8 cellular contexts compared by ENCODE assay signal in the genomic region with DNA sequence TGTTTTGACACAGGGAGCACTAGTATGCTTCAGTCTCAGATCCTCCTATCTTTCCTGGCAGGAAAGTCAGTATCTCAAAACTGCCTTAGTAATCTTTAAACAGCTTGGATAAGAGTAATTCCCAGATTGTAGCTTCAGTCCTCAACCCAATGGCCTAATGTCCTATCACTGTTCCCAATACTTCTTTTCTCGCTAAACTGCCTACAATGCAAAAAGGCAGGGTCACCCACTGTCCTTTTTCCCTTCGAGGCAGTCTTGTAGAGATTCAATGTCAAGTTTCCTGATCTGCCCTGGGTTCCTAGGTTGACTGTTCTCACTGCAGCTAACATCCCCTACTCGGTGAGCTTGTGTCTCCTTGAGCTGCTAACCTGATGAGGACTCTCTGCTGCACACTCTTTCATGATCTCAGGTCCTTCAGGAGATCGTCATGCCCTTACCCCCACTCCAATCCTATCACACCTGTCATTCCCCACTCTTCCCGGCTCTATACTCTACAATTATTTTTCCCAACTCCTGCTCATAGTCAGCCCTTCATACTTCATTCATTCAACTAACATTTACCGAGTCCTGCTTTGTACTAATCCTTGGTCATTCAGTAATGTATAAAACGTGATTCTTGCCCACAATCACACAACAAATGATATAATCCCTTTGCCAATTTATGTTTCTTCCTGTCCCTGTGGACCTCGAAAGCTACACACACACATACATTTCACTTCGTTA. TPM values are rescaled to one million over a fixed set of nuclear protein-coding genes. Genes with fewer than 3 reads are reported as not detected.
A peak's percentile ranks its signal among the peaks of the same experiment; 100 is the strongest.
DNase-seq lines count a peak whose midpoint lies in the region; ATAC-seq and TF ChIP-seq lines count a peak whose summit lies in the region.

No MANE protein-coding gene starts in this region.

- H3K36me3 ChIP-seq in mucosa of descending colon (ENCODE audit: low read depth): peaks cover 6% of the 10 kb centered on the region

- H3K9me3 ChIP-seq in mucosa of descending colon: no peaks in the 10 kb centered on the region

- ATAC-seq in mucosa of descending colon: no peak
- ATAC-seq in HG02981 (IDR thresholded peaks at IDR 0.05; ENCODE audit: unreplicated experiment): no peak
- no peak for ATAC-seq in GM19023 (IDR thresholded peaks at IDR 0.05; ENCODE audit: unreplicated experiment)

- H3K27ac ChIP-seq in HL-60 (replicated peaks): peak overlapping the region; percentile 61
- peak overlapping the region; percentile 93 for H3K27ac ChIP-seq in caudate nucleus (ENCODE audit: low read depth, low read length)

- DNase-seq in AG10803 (ENCODE audit: low read depth): no peak
- peak in 1 of 2 experiments; percentile 5 for DNase-seq in HL-60 (ENCODE audit: low read depth in 1 of 2, low spot score in 1 of 2)
- no peak for DNase-seq in caudate nucleus (lab: John Stamatoyannopoulos, UW)
- DNase-seq in mucosa of descending colon: peak in 1 of 3 donors; percentile 7
- no peak for DNase-seq in H4 (ENCODE audit: low spot score)
- DNase-seq in nucleus accumbens (lab: John Stamatoyannopoulos, UW): no peak

- H3K4me3 ChIP-seq in AG10803 (ENCODE audit: low read length): peak overlapping the region; percentile 98
- peak overlapping the region; percentile 88 for H3K4me3 ChIP-seq in HL-60 (replicated peaks; ENCODE audit: insufficient read depth, low read length)
- peak overlapping the region; percentile 52 for H3K4me3 ChIP-seq in mucosa of descending colon

- no peaks in the 10 kb centered on the region for H3K27me3 ChIP-seq in HL-60 (ENCODE audit: insufficient read depth, poor library complexity, severe bottlenecking)

- TF ChIP-seq CTCF in AG10803 (conservative IDR thresholded peaks at IDR 0.05; ENCODE audit: low read length): no peak
- TF ChIP-seq CTCF in HL-60 (IDR thresholded peaks at IDR 0.05; ENCODE audit: insufficient read depth, low read length): no peak
- TF ChIP-seq CTCF in mucosa of descending colon (IDR thresholded peaks at IDR 0.05): no peak

- intact Hi-C loops in mucosa of descending colon (cut with DNase I, micrococcal nuclease): no loop called here

- H3K4me1 ChIP-seq in mucosa of descending colon (ENCODE audit: low read depth): peaks cover 25% of the 10 kb centered on the region

RNA-seq across cellular contexts. Expression of a gene that starts 0.9 kb away (rescaled TPM):
- 10 to 100 TPM; 22.3 to 37.2 (median 32.1) TPM for total RNA-seq in mucosa of descending colon
- 8.4 and 17.7 TPM in 2 replicates for total RNA-seq in H4 (2014; rRNA removed; shearing (Covaris generic))

RNA-seq across cellular contexts. Expression of a gene that starts 1.2 kb away (rescaled TPM):
- 10 to 100 TPM; 22.3 to 36.0 (median 26.3) TPM for total RNA-seq in mucosa of descending colon
- 33.1 and 33.5 TPM in 2 replicates for total RNA-seq in H4 (2014; rRNA removed; shearing (Covaris generic))
